Comparison of ENCODE assay signal across 16 cellular contexts in genomic region chr19:52474351-52475127, GRCh38. TPM values are rescaled to one million over a fixed set of nuclear protein-coding genes. Genes with fewer than 3 reads are reported as not detected.
A peak's percentile ranks its signal among the peaks of the same experiment; 100 is the strongest.
DNase-seq lines count a peak whose midpoint lies in the region; ATAC-seq, FAIRE-seq and TF ChIP-seq lines count a peak whose summit lies in the region.
"Had no signal": no experiment of that assay in that cellular context is flagged by ENCODE, and none has a peak within 500 bp of the region (broad histone marks: within the 10 kb centered on the region; RNA-seq: fewer than 3 reads in every experiment).

No MANE protein-coding gene starts in this region.

- peaks cover 97% of the 10 kb centered on the region for H3K9me3 Mint-ChIP-seq in endodermal cell
- H3K9me3 Mint-ChIP-seq in stimulated activated naive B cell treated with anti-CD40 and anti-IgM and Interleukin-4, amounts not matched to agents 10 μg/mL and 1 μg/mL and 100 μg/mL, for 72 hours, result peaks cover 38 to 39% of the 10 kb centered on the region in 2 donors

- H3K27ac ChIP-seq in HEK293 (ENCODE audit: extremely low read depth, low read depth, low read length) (no peak overlapping the region), endodermal cell (ENCODE audit: low read depth, low read length) (no peak overlapping the region), thyroid gland (no peak overlapping the region)
- H3K27ac ChIP-seq: C4-2B had no signal

- no peak overlapping the region for H3K9ac ChIP-seq in adipocyte (ENCODE audit: low read length)
- no peak overlapping the region for H3K9ac ChIP-seq in endodermal cell (ENCODE audit: extremely low read depth, low read length, poor library complexity, severe bottlenecking)

- no peak overlapping the region for H3K4me3 Mint-ChIP-seq in endodermal cell
- no peak overlapping the region for H3K4me3 Mint-ChIP-seq in stimulated activated naive B cell treated with anti-CD40 and anti-IgM and Interleukin-4, amounts not matched to agents 10 μg/mL and 1 μg/mL and 100 μg/mL, for 72 hours

- H3K4me3 ChIP-seq in HEK293 (ENCODE audit: low read depth, low read length) (no peak overlapping the region), adipocyte (ENCODE audit: low read length) (peak overlapping the region; percentile 57), endodermal cell (ENCODE audit: low read length) (peak overlapping the region; percentile 3), thyroid gland (replicated peaks in 1 of 3) (no peak overlapping the region)

- TF ChIP-seq CTCF in HEK293 (tag by site-specific recombination; IDR thresholded peaks at IDR 0.05) (no peak), endodermal cell (conservative IDR thresholded peaks at IDR 0.05) (no peak), thyroid gland (IDR thresholded peaks at IDR 0.05) (no peak)

- no peak for TF ChIP-seq POLR2A in GM12891 (IDR thresholded peaks at IDR 0.05; ENCODE audit: low read depth, low read length)
- no peak for TF ChIP-seq POLR2A in thyroid gland (IDR thresholded peaks at IDR 0.05)

- H3K27me3 ChIP-seq in adipocyte (replicated peaks; ENCODE audit: control insufficient read depth, insufficient read depth, low read length) (no peaks in the 10 kb centered on the region), endodermal cell (ENCODE audit: control insufficient read depth, insufficient read depth, low read length, poor library complexity, severe bottlenecking) (no peaks in the 10 kb centered on the region), thyroid gland (no peaks in the 10 kb centered on the region)
- H3K27me3 ChIP-seq: BE2C had no signal

- intact Hi-C loops in thyroid gland (cut with DNase I), result loop anchor here (10.0 kb wide), 1 partner anchor 610 kb away; no protein-coding TSS in a partner anchor

- 85 to 87% methylated on average over 4 to 5 of the region's 7 CpGs for WGBS in endodermal cell (ENCODE audit: insufficient coverage in 1 of 2, insufficient read length in 1 of 2), 2 experiments
- 95 to 97% methylated on average over 7 of the region's 7 CpGs for WGBS in thyroid gland, 2 donors

- H3K36me3 ChIP-seq in HEK293 (ENCODE audit: control insufficient read depth in 2 of 2, insufficient read depth in 1 of 2, low read length in 2 of 2), result no peaks in the 10 kb centered on the region
- H3K36me3 ChIP-seq in adipocyte (ENCODE audit: control insufficient read depth, insufficient read depth, low read length, severe bottlenecking), result peaks cover 12% of the 10 kb centered on the region
- H3K36me3 ChIP-seq in endodermal cell (ENCODE audit: control insufficient read depth, insufficient read depth, low read length), result no peaks in the 10 kb centered on the region
- no peaks in the 10 kb centered on the region for H3K36me3 ChIP-seq in thyroid gland
- H3K36me3 ChIP-seq: BE2C had no signal

- no peak for ATAC-seq in stimulated activated naive B cell treated with anti-CD40 and anti-IgM and Interleukin-4, amounts not matched to agents 10 μg/mL and 1 μg/mL and 100 μg/mL, for 72 hours (replicated peaks)

- H3K36me3 Mint-ChIP-seq in endodermal cell (ENCODE audit: low read depth), result peaks cover 45% of the 10 kb centered on the region
- peaks cover 38 to 54% of the 10 kb centered on the region in 2 donors for H3K36me3 Mint-ChIP-seq in stimulated activated naive B cell treated with anti-CD40 and anti-IgM and Interleukin-4, amounts not matched to agents 10 μg/mL and 1 μg/mL and 100 μg/mL, for 72 hours

- CTCF ChIA-PET in HEK293 (lab: Yijun Ruan, JAX), result no interaction called here

- no peak for FAIRE-seq in GM12891 (lab: Jason Lieb, UNC)
- FAIRE-seq: A204.1, GM12892, GM19239 had no signal

- H3K9me3 ChIP-seq in HEK293 (ENCODE audit: control insufficient read depth, insufficient read depth, low read depth, low read length) (no peaks in the 10 kb centered on the region; the same call in none of the 2 replicates), adipocyte (ENCODE audit: control insufficient read depth, low read length) (peaks cover 100% of the 10 kb centered on the region), endodermal cell (ENCODE audit: control insufficient read depth, low read length) (peaks cover 96% of the 10 kb centered on the region), thyroid gland (peaks cover 14% of the 10 kb centered on the region)
- H3K9me3 ChIP-seq: BE2C had no signal

- POLR2A ChIA-PET in HEK293 (lab: Yijun Ruan, JAX), result no interaction called here

- H3K27me3 Mint-ChIP-seq in endodermal cell (ENCODE audit: insufficient read depth), result no peaks in the 10 kb centered on the region
- no peaks in the 10 kb centered on the region for H3K27me3 Mint-ChIP-seq in stimulated activated naive B cell treated with anti-CD40 and anti-IgM and Interleukin-4, amounts not matched to agents 10 μg/mL and 1 μg/mL and 100 μg/mL, for 72 hours
- H3K27me3 Mint-ChIP-seq: CD4-positive, alpha-beta memory T cell; IgD-negative memory B cell had no signal

- no peak for DNase-seq in adipocyte (ENCODE audit: low read depth)
- no peak for DNase-seq in endodermal cell
- DNase-seq in stimulated activated naive B cell treated with anti-CD40 and anti-IgM and Interleukin-4, amounts not matched to agents 10 μg/mL and 1 μg/mL and 100 μg/mL, for 72 hours, result no peak
- DNase-seq in GM12891 (ENCODE audit: insufficient read length, low spot score), result no peak
- no peak for DNase-seq in NCI-H1417 (lab: John Stamatoyannopoulos, UW)
- DNase-seq in thyroid gland, result no peak
- DNase-seq: BE2C; CD4-positive, alpha-beta memory T cell; DMS79 had no signal

- no peaks in the 10 kb centered on the region for H3K4me1 Mint-ChIP-seq in endodermal cell
- H3K4me1 Mint-ChIP-seq in stimulated activated naive B cell treated with anti-CD40 and anti-IgM and Interleukin-4, amounts not matched to agents 10 μg/mL and 1 μg/mL and 100 μg/mL, for 72 hours, result no peaks in the 10 kb centered on the region
- H3K4me1 Mint-ChIP-seq: CD4-positive, alpha-beta memory T cell; IgD-negative memory B cell had no signal

- no peak overlapping the region for H3K27ac Mint-ChIP-seq in endodermal cell
- peak overlapping the region; percentile 42 for H3K27ac Mint-ChIP-seq in stimulated activated naive B cell treated with anti-CD40 and anti-IgM and Interleukin-4, amounts not matched to agents 10 μg/mL and 1 μg/mL and 100 μg/mL, for 72 hours
- H3K27ac Mint-ChIP-seq: CD4-positive, alpha-beta memory T cell; IgD-negative memory B cell had no signal

- H3K4me1 ChIP-seq in HEK293 (ENCODE audit: control insufficient read depth, insufficient read depth, low read length), result no peaks in the 10 kb centered on the region
- no peaks in the 10 kb centered on the region for H3K4me1 ChIP-seq in adipocyte (ENCODE audit: control insufficient read depth, insufficient read depth, low read length)
- no peaks in the 10 kb centered on the region for H3K4me1 ChIP-seq in endodermal cell (ENCODE audit: control insufficient read depth, insufficient read depth, low read length)
- H3K4me1 ChIP-seq in thyroid gland, result no peaks in the 10 kb centered on the region
- H3K4me1 ChIP-seq: BE2C had no signal

TF ChIP-seq in HEK293, 187 proteins besides CTCF, POLR2A, EP300 and RAD21:
- TF ChIP-seq ZNF274 (IDR thresholded peaks at IDR 0.05; ENCODE audit: low read length) (peak; percentile 74), ZNF274 (tag by site-specific recombination; IDR thresholded peaks at IDR 0.05; ENCODE audit: borderline replicate concordance) (peak; percentile 91; the same call in 1 of the 2 replicates), SETDB1 (IDR thresholded peaks at IDR 0.05; ENCODE audit: insufficient read length, low read length) (peak; percentile 88), ZNF792 (tag by site-specific recombination; IDR thresholded peaks at IDR 0.05) (no peak)

TF ChIP-seq in GM12891, 5 proteins besides CTCF, POLR2A, EP300 and RAD21:
- TF ChIP-seq TAF1 (IDR thresholded peaks at IDR 0.05; ENCODE audit: low read depth, low read length) (no peak), POLR2AphosphoS5 (IDR thresholded peaks at IDR 0.05; ENCODE audit: low read depth, low read length) (no peak), PAX5 (IDR thresholded peaks at IDR 0.05; ENCODE audit: insufficient read depth, low read length, severe bottlenecking) (no peak), SPI1 (IDR thresholded peaks at IDR 0.05; ENCODE audit: low read depth, low read length) (no peak), POU2F2 (IDR thresholded peaks at IDR 0.05; ENCODE audit: low read depth, low read length) (no peak)

RNA-seq across cellular contexts. Expression of gene ZNF578, which starts 21.2 kb away (rescaled TPM):
- total RNA-seq in endodermal cell, result 10 to 100 TPM; 11.8 to 29.8 TPM
- 0.96 TPM for polyA plus RNA-seq in endodermal cell (2013, experiment 1 of 2)
- 0.95 TPM for polyA plus RNA-seq in endodermal cell (2013, experiment 2 of 2)
- polyA plus RNA-seq in GM12891 (2012; ENCODE audit: low read depth, missing spikeins), result 0.18 TPM
- total RNA-seq in thyroid gland, result 1 to 10 TPM; 2.7 to 6.9 (median 3.8) TPM
- total RNA-seq: G401 had no signal

RNA-seq across cellular contexts. Expression of gene ZNF534, which starts 45.6 kb away (rescaled TPM):
- total RNA-seq in endodermal cell (under 1 TPM in 1 of 2 donors, not detected in 1; 0.62 TPM), thyroid gland (1 to 10 TPM in 1 of 4 donors, under 1 TPM in 2, not detected in 1; 0.50 to 1.2 (median 0.54) TPM)
- polyA plus RNA-seq in endodermal cell (2013, experiment 1 of 2), result not detected
- polyA plus RNA-seq in endodermal cell (2013, experiment 2 of 2), result not detected
- polyA plus RNA-seq in GM12891 (2012; ENCODE audit: low read depth, missing spikeins), result not detected
- total RNA-seq: G401 had no signal
- polyA plus RNA-seq: CD4-positive, alpha-beta memory T cell had no signal

RNA-seq across cellular contexts. Expression of gene ZNF808, which starts 52.9 kb away (rescaled TPM):
- 10 to 100 TPM; 52.4 to 61.6 TPM for total RNA-seq in endodermal cell
- polyA plus RNA-seq in endodermal cell (2013, experiment 1 of 2), result 6.0 TPM
- polyA plus RNA-seq in endodermal cell (2013, experiment 2 of 2), result 6.5 TPM
- polyA plus RNA-seq in GM12891 (2012; ENCODE audit: low read depth, missing spikeins), result 3.7 TPM
- total RNA-seq in thyroid gland, result 10 to 100 TPM; 33.4 to 98.3 (median 58.9) TPM

Comparison
In these comparisons a context has a peak if more than half of its experiments do, and no peak if none do; other contexts are left out.
1. H3K4me3 ChIP-seq: peak in adipocyte (single experiment) and endodermal cell (single experiment); none in HEK293 (single experiment) and thyroid gland (0 of 3).